Comparison of ENCODE assay signal across 8 cellular contexts in the genomic region with DNA sequence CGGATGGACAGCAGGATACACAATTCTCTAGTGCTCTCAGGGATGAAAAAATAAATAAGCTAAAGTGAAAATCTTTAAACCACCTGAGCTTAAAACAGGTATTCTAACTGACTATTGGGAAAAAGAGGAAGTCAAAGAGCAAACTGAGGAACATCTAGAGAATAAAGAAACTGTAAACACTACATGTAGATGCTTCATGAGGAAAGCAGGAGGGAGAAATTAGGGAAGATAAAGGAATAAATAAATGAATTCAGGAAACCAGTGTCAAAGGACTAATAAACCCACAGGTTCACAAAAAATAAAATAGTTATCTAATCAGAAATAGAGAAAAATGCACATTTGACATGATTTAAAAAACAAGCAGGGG. TPM values are rescaled to one million over a fixed set of nuclear protein-coding genes. Genes with fewer than 3 reads are reported as not detected.
DNase-seq lines count a peak whose midpoint lies in the region; ATAC-seq, FAIRE-seq and TF ChIP-seq lines count a peak whose summit lies in the region.

No MANE protein-coding gene starts in this region.

- H3K27me3 Mint-ChIP-seq in dendritic cell treated with granulocyte-macrophage colony-stimulating factor and Interleukin-4, amounts not matched to agents 40 ng/mL and 50 ng/mL, for 4 days: no peaks in the 10 kb centered on the region

- no peaks in the 10 kb centered on the region for H3K9me3 ChIP-seq in HUES64 (ENCODE audit: insufficient read depth, low read depth, low read length)
- H3K9me3 ChIP-seq in pancreas: no peaks in the 10 kb centered on the region

- 55% methylated on average over 1 of the region's 1 CpG for WGBS in HUES64
- 3 to 4% methylated on average over 1 of the region's 1 CpG for WGBS in pancreas, 2 donors

- intact Hi-C loops in dendritic cell treated with granulocyte-macrophage colony-stimulating factor and Interleukin-4, amounts not matched to agents 40 ng/mL and 50 ng/mL, for 4 days (cut with micrococcal nuclease): loop anchor here (10.0 kb wide), 1 partner anchor 175 kb away; no protein-coding TSS in a partner anchor
- intact Hi-C loops in pancreas (cut with DNase I): no loop called here

- H3K4me1 ChIP-seq in HUES64 (ENCODE audit: insufficient read depth, low read length) (0 out of 2 replicates have a peak, but pooled peaks cover 3% of the 10 kb centered on the region), pancreas (peaks cover 14 to 33% (median 20%) of the 10 kb centered on the region in 3 donors)

- no peak for FAIRE-seq in pancreas (lab: Jason Lieb, UNC)
- FAIRE-seq in RCC 7860 (lab: Jason Lieb, UNC): no peak

- CTCF ChIA-PET in GM10248 (lab: Yijun Ruan, JAX): interaction anchor here (5.6 kb wide), 1 partner anchor 15 kb away, joined by 69 read pairs; no protein-coding TSS in a partner anchor

- peak overlapping the region; percentile 93 for H3K4me3 Mint-ChIP-seq in dendritic cell treated with granulocyte-macrophage colony-stimulating factor and Interleukin-4, amounts not matched to agents 40 ng/mL and 50 ng/mL, for 4 days

- H3K36me3 ChIP-seq in HUES64 (ENCODE audit: insufficient read depth, low read length) (no peaks in the 10 kb centered on the region), pancreas (no peaks in the 10 kb centered on the region)

- POLR2A ChIA-PET in GM10248 (lab: Yijun Ruan, JAX): interaction anchor here (0.5 to 0.6 kb wide), 3 partner anchors 9 to 216 kb away, joined by 3 to 5 read pairs (median 3); no protein-coding TSS in a partner anchor

- ATAC-seq in pancreas: no peak
- no peak for ATAC-seq in HG02970 (IDR thresholded peaks at IDR 0.05; ENCODE audit: low FRiP score, unreplicated experiment)

- H3K27me3 ChIP-seq in HUES64 (ENCODE audit: insufficient read depth, low read length) (no peaks in the 10 kb centered on the region), pancreas (no peaks in the 10 kb centered on the region)

- H3K9ac ChIP-seq in HUES64 (ENCODE audit: low read depth, low read length): no peak overlapping the region

- TF ChIP-seq CTCF in pancreas (IDR thresholded peaks at IDR 0.05) (no peak), GM10248 (IDR thresholded peaks at IDR 0.05; ENCODE audit: control extremely low read depth, extremely low read depth, low read depth, missing control alignments) (no peak)

- H3K9me3 Mint-ChIP-seq in dendritic cell treated with granulocyte-macrophage colony-stimulating factor and Interleukin-4, amounts not matched to agents 40 ng/mL and 50 ng/mL, for 4 days: no peaks in the 10 kb centered on the region

- peaks cover 33% of the 10 kb centered on the region for H3K4me1 Mint-ChIP-seq in dendritic cell treated with granulocyte-macrophage colony-stimulating factor and Interleukin-4, amounts not matched to agents 40 ng/mL and 50 ng/mL, for 4 days (ENCODE audit: low read depth)

- H3K27ac ChIP-seq in HUES64 (ENCODE audit: low read depth, low read length): peak overlapping the region; percentile 32; the same call in 1 of the 2 replicates
- peak overlapping the region; percentile 86 to 98 (median 96) for H3K27ac ChIP-seq in pancreas

- DNase-seq in pancreas (no peak), RCC 7860 (ENCODE audit: low spot score) (no peak), AG08395 (ENCODE audit: low spot score) (no peak), GM10248 (ENCODE audit: extremely low spot score) (no peak)

- H3K4me3 ChIP-seq in GM08714 (ENCODE audit: low read length) (peak overlapping the region; percentile 42; the same call in 1 of the 2 replicates), HUES64 (ENCODE audit: low read length) (0 out of 2 replicates have a peak overlapping the region, but pooled peaks have one; percentile 16), pancreas (peak overlapping the region in 2 of 4 donors; percentile 72 to 93)

- peaks cover 18% of the 10 kb centered on the region for H3K36me3 Mint-ChIP-seq in dendritic cell treated with granulocyte-macrophage colony-stimulating factor and Interleukin-4, amounts not matched to agents 40 ng/mL and 50 ng/mL, for 4 days (ENCODE audit: low read depth)

- peak overlapping the region; percentile 98 for H3K27ac Mint-ChIP-seq in dendritic cell treated with granulocyte-macrophage colony-stimulating factor and Interleukin-4, amounts not matched to agents 40 ng/mL and 50 ng/mL, for 4 days

RNA-seq across cellular contexts. Expression of a gene that starts 0.5 kb away (rescaled TPM):
- 6.7 TPM for polyA plus RNA-seq in HUES64 (2013, experiment 1 of 2)
- polyA plus RNA-seq in HUES64 (2013, experiment 2 of 2): 8.0 TPM
- total RNA-seq in pancreas: 10 to 100 TPM; 25.3 to 57.0 (median 39.0) TPM
- 10 to 100 TPM; 40.5 to 81.9 TPM for polyA plus RNA-seq in pancreas
